ENCODE assay signal across 8 cellular contexts in the genomic region with DNA sequence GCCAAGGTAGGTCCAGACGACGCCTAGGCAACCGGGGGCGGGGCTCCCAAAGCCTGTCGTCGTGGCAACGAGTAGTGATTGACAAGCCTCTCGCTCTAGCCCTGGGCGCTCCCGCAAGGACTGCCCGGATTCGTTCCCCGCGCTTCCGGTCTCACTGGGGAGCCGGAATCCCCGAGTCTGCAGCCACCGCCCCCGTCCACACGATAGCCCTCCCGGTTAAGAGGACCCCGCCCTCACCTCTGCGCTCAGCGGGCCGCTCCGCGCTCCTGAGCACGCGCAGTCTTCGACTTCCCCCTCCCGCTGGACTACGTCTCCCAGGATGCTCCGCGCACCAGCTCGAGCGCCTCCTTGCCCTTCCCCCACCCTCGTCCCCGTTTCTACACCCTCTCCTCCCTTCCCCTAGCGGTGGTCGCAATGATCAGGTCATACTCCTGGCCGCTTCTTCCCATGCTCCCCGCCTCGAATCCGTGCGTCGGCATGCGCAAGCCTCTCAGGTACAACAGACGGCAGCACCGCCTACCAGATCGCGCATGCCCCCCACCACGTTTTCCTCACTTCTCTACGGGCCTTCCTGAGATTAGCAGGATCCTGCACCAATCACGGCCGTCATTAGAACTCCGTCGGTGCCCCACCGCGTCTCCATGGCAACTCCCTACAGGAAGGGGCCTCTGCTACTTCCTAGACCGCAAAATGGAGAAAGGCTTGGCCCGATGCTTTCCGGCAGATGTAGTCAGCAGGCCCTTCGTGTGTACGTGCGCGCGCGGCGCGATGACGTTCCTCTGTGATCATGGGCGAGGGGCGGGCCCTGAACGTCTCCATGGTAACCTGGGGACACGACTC. TPM values are rescaled to one million over a fixed set of nuclear protein-coding genes. Genes with fewer than 3 reads are reported as not detected.
DNase-seq lines count a peak whose midpoint lies in the region; ATAC-seq and TF ChIP-seq lines count a peak whose summit lies in the region.

A gene (minus strand): TSS at position 518 of the 840 bp plus-strand sequence. CDS start 1,946 bp downstream, outside the sequence.

- H4K20me1 ChIP-seq in Loucy (ENCODE audit: insufficient read depth, low read length, poor library complexity, severe bottlenecking) = no peaks in the 10 kb centered on the region

- H3K4me1 ChIP-seq in Loucy (ENCODE audit: insufficient read depth, low read length, poor library complexity, severe bottlenecking) = peaks cover 34% of the 10 kb centered on the region
- no peaks in the 10 kb centered on the region for H3K4me1 ChIP-seq in foreskin keratinocyte
- peaks cover 13 to 25% of the 10 kb centered on the region in 2 donors for H3K4me1 ChIP-seq in thoracic aorta (ENCODE audit: control insufficient read depth in 1 of 2, low read depth in 2 of 2)

- H3K36me3 Mint-ChIP-seq in activated T-helper 1 cell treated with anti-CD3 and anti-CD28 coated beads, Interleukin-12 subunit alpha, Interleukin-12 subunit beta, Interleukin-2, Interleukin-4 antibody, amounts not matched to agents 30 ng/mL and 10 ng/mL and 1 ng/mL, durations not matched to agents 14 hours and 24 hours and 36 hours (ENCODE audit: low read depth) = peaks cover 12% of the 10 kb centered on the region

- peak within 1 kb of the TSS; percentile 95 for H3K9ac ChIP-seq in Loucy (ENCODE audit: low read depth, low read length, poor library complexity, severe bottlenecking)

- H3K4me3 Mint-ChIP-seq in activated T-helper 1 cell treated with anti-CD3 and anti-CD28 coated beads, Interleukin-12 subunit alpha, Interleukin-12 subunit beta, Interleukin-2, Interleukin-4 antibody, amounts not matched to agents 30 ng/mL and 10 ng/mL and 1 ng/mL, durations not matched to agents 14 hours and 24 hours and 36 hours = peak within 1 kb of the TSS; percentile 95

- ATAC-seq in GM21825 (IDR thresholded peaks at IDR 0.05; ENCODE audit: unreplicated experiment) = peak; percentile 46
- ATAC-seq in foreskin keratinocyte = peak; percentile 76
- peak; percentile 85 for ATAC-seq in thoracic aorta (ENCODE audit: insufficient number of reproducible peaks, low FRiP score, low read depth)

- TF ChIP-seq CTCF in Loucy (conservative IDR thresholded peaks at IDR 0.05; ENCODE audit: low read length) = no peak
- peak; percentile 29 for TF ChIP-seq CTCF in foreskin keratinocyte (conservative IDR thresholded peaks at IDR 0.05)
- TF ChIP-seq CTCF in thoracic aorta (IDR thresholded peaks at IDR 0.05) = peak; percentile 38

- no peaks in the 10 kb centered on the region for H3K9me3 Mint-ChIP-seq in activated T-helper 1 cell treated with anti-CD3 and anti-CD28 coated beads, Interleukin-12 subunit alpha, Interleukin-12 subunit beta, Interleukin-2, Interleukin-4 antibody, amounts not matched to agents 30 ng/mL and 10 ng/mL and 1 ng/mL, durations not matched to agents 14 hours and 24 hours and 36 hours

- peaks cover 41% of the 10 kb centered on the region for H3K4me1 Mint-ChIP-seq in activated T-helper 1 cell treated with anti-CD3 and anti-CD28 coated beads, Interleukin-12 subunit alpha, Interleukin-12 subunit beta, Interleukin-2, Interleukin-4 antibody, amounts not matched to agents 30 ng/mL and 10 ng/mL and 1 ng/mL, durations not matched to agents 14 hours and 24 hours and 36 hours (ENCODE audit: low read depth)

- no peaks in the 10 kb centered on the region for H3K9me2 ChIP-seq in Loucy (replicated peaks; ENCODE audit: low read depth, low read length)

- no peaks in the 10 kb centered on the region for H3K27me3 Mint-ChIP-seq in activated T-helper 1 cell treated with anti-CD3 and anti-CD28 coated beads, Interleukin-12 subunit alpha, Interleukin-12 subunit beta, Interleukin-2, Interleukin-4 antibody, amounts not matched to agents 30 ng/mL and 10 ng/mL and 1 ng/mL, durations not matched to agents 14 hours and 24 hours and 36 hours (ENCODE audit: insufficient read depth)

- no peaks in the 10 kb centered on the region for H3K9me3 ChIP-seq in Loucy (ENCODE audit: insufficient read depth, low read depth, low read length)
- no peaks in the 10 kb centered on the region for H3K9me3 ChIP-seq in thoracic aorta

- peaks cover 7% of the 10 kb centered on the region; the same call in 1 of the 2 replicates for H3F3A ChIP-seq in Loucy (ENCODE audit: low read depth)

- H3K4me2 ChIP-seq in Loucy (ENCODE audit: low read depth, low read length, poor library complexity, severe bottlenecking) = peak within 1 kb of the TSS; percentile 91

- H3K27ac ChIP-seq in foreskin keratinocyte = peak within 1 kb of the TSS; percentile 79
- H3K27ac ChIP-seq in thoracic aorta = peak within 1 kb of the TSS; percentile 98 to 99

- H3K4me3 ChIP-seq in Loucy (ENCODE audit: low read length, poor library complexity, severe bottlenecking) (peak within 1 kb of the TSS; percentile 84), thoracic aorta (peak within 1 kb of the TSS; percentile 96)

- H2AFZ ChIP-seq in Loucy (ENCODE audit: low read length) = peak within 1 kb of the TSS; percentile 66

- H3K27me3 ChIP-seq in Loucy (ENCODE audit: insufficient read depth, low read length, poor library complexity, severe bottlenecking) (no peaks in the 10 kb centered on the region), foreskin keratinocyte (no peaks in the 10 kb centered on the region), thoracic aorta (replicated peaks; ENCODE audit: insufficient read depth) (no peaks in the 10 kb centered on the region)

- intact Hi-C loops in activated T-helper 1 cell treated with anti-CD3 and anti-CD28 coated beads, Interleukin-12 subunit alpha, Interleukin-12 subunit beta, Interleukin-2, Interleukin-4 antibody, amounts not matched to agents 30 ng/mL and 10 ng/mL and 1 ng/mL, durations not matched to agents 14 hours and 24 hours and 36 hours (cut with micrococcal nuclease) = loop anchor here (1.0 kb wide), 12 partner anchors 8 to 268 kb away; a partner anchor contains a TSS

- peaks cover 6% of the 10 kb centered on the region; the same call in 1 of the 2 replicates for H3K79me2 ChIP-seq in Loucy (ENCODE audit: insufficient read depth, low read length)

- DNase-seq in Daoy (ENCODE audit: low read depth) = peak; percentile 100
- peak; percentile 100 for DNase-seq in activated T-helper 1 cell treated with anti-CD3 and anti-CD28 coated beads, Interleukin-12 subunit alpha, Interleukin-12 subunit beta, Interleukin-2, Interleukin-4 antibody, amounts not matched to agents 30 ng/mL and 10 ng/mL and 1 ng/mL, durations not matched to agents 14 hours and 24 hours and 36 hours (ENCODE audit: low spot score)
- peak; percentile 99 to 100 for DNase-seq in foreskin keratinocyte
- DNase-seq in occipital lobe (lab: John Stamatoyannopoulos, UW) = no peak
- DNase-seq in thoracic aorta (ENCODE audit: low spot score) = peak; percentile 100
- no peak for DNase-seq in NCI-H146 treated with DMSO at 0.1 percent for 48 hours (lab: John Stamatoyannopoulos, UW; ENCODE audit: unreplicated experiment)

- no peaks in the 10 kb centered on the region for H3K36me3 ChIP-seq in Loucy (ENCODE audit: insufficient read depth, low read length)
- peaks cover 20% of the 10 kb centered on the region for H3K36me3 ChIP-seq in thoracic aorta

- H3K27ac Mint-ChIP-seq in activated T-helper 1 cell treated with anti-CD3 and anti-CD28 coated beads, Interleukin-12 subunit alpha, Interleukin-12 subunit beta, Interleukin-2, Interleukin-4 antibody, amounts not matched to agents 30 ng/mL and 10 ng/mL and 1 ng/mL, durations not matched to agents 14 hours and 24 hours and 36 hours = peak within 1 kb of the TSS; percentile 99

RNA-seq across cellular contexts. Expression of the gene that starts here (rescaled TPM):
- 4.6 TPM in 2 replicates for total RNA-seq in Daoy (2014; rRNA removed; shearing (Covaris generic))
- 19.6 and 21.6 TPM in 2 replicates for total RNA-seq in activated T-helper 1 cell treated with anti-CD3 and anti-CD28 coated beads, Interleukin-12 subunit alpha, Interleukin-12 subunit beta, Interleukin-2, Interleukin-4 antibody, amounts not matched to agents 30 ng/mL and 10 ng/mL and 1 ng/mL, durations not matched to agents 14 hours and 24 hours and 36 hours
- total RNA-seq in foreskin keratinocyte (5.8 and 7.7 TPM in 2 replicates), occipital lobe (13.1 TPM), thoracic aorta (10 to 100 TPM; 44.9 to 46.8 TPM)
- polyA plus RNA-seq in foreskin keratinocyte = 4.3 and 5.2 TPM in 2 replicates

Comparison
In these comparisons a context has a peak if more than half of its experiments do, and no peak if none do; other contexts are left out.
1. DNase-seq: peak in Daoy (single experiment), activated T-helper 1 cell treated with anti-CD3 and anti-CD28 coated beads, Interleukin-12 subunit alpha, Interleukin-12 subunit beta, Interleukin-2, Interleukin-4 antibody, amounts not matched to agents 30 ng/mL and 10 ng/mL and 1 ng/mL, durations not matched to agents 14 hours and 24 hours and 36 hours (single experiment), foreskin keratinocyte (2 of 2) and thoracic aorta (single experiment); none in occipital lobe (single experiment) and NCI-H146 treated with DMSO at 0.1 percent for 48 hours (single experiment).
2. Peak in every context shown above with its lines, with median percentiles within 50 percentile points of each other: ATAC-seq.